ENCODE assay signal across 20 cellular contexts in genomic region chr1:9397047-9397446, GRCh38.
DNase-seq lines count a peak whose midpoint lies in the region; TF ChIP-seq lines count a peak whose summit lies in the region.
"Had no signal": no experiment of that assay in that cellular context is flagged by ENCODE, and none has a peak within 500 bp of the region (broad histone marks: within the 10 kb centered on the region; RNA-seq: fewer than 3 reads in every experiment).

No MANE protein-coding gene starts in this region.

- CTCF ChIA-PET in RWPE1 (lab: Yijun Ruan, JAX), result no interaction called here
- CTCF ChIA-PET in CD4-positive, alpha-beta memory T cell (lab: Charles Lee; ENCODE audit: partially characterized antibody), result no interaction called here

- POLR2A ChIA-PET in RWPE1 (lab: Yijun Ruan, JAX; ENCODE audit: low non-redundant PET), result no interaction called here
- POLR2A ChIA-PET in CD4-positive, alpha-beta memory T cell (lab: Charles Lee; ENCODE audit: partially characterized antibody), result no interaction called here

- peaks cover 67% of the 10 kb centered on the region for H3K4me1 ChIP-seq in BLaER1
- peaks cover 12% of the 10 kb centered on the region for H3K4me1 ChIP-seq in CD4-positive, alpha-beta memory T cell (ENCODE audit: insufficient read depth, low read length)

- H3K27ac ChIP-seq in BLaER1 (peak overlapping the region; percentile 81), RWPE1 (peak overlapping the region; percentile 54; the same call in 1 of the 2 replicates), coronary artery (peak overlapping the region; percentile 12 to 86)
- no peak overlapping the region for H3K27ac ChIP-seq in CD4-positive, alpha-beta memory T cell (ENCODE audit: low read depth, low read length)
- H3K27ac ChIP-seq: HL-60 had no signal

- H3K4me1 Mint-ChIP-seq in nephron progenitor cell, result peaks cover 41% of the 10 kb centered on the region
- peaks cover 1 to 13% (median 4%) of the 10 kb centered on the region in 4 donors for H3K4me1 Mint-ChIP-seq in CD4-positive, alpha-beta memory T cell

- H3K9ac ChIP-seq in BLaER1, result no peak overlapping the region
- H3K9ac ChIP-seq: SK-N-SH had no signal

- TF ChIP-seq CTCF in RWPE1 (conservative IDR thresholded peaks at IDR 0.05; ENCODE audit: low read depth), result no peak
- TF ChIP-seq CTCF in coronary artery (IDR thresholded peaks at IDR 0.05), result no peak
- TF ChIP-seq CTCF in nephron progenitor cell (IDR thresholded peaks at IDR 0.05), result no peak

- H3K4me3 Mint-ChIP-seq in nephron progenitor cell, result no peak overlapping the region
- no peak overlapping the region for H3K4me3 Mint-ChIP-seq in CD4-positive, alpha-beta memory T cell
- H3K4me3 Mint-ChIP-seq: H9 had no signal

- peak overlapping the region; percentile 83 for H3K4me2 ChIP-seq in BLaER1
- H3K4me2 ChIP-seq: SK-N-SH had no signal

- peaks cover 12% of the 10 kb centered on the region for H3K9me3 ChIP-seq in BLaER1
- no peaks in the 10 kb centered on the region for H3K9me3 ChIP-seq in CD4-positive, alpha-beta memory T cell (ENCODE audit: control insufficient read depth in 1 of 2, low read length in 2 of 2)
- H3K9me3 ChIP-seq: SK-N-SH had no signal

- no peaks in the 10 kb centered on the region for H4K20me1 ChIP-seq in BLaER1

- no peak for DNase-seq in RWPE1 (ENCODE audit: low spot score)
- no peak for DNase-seq in coronary artery (ENCODE audit: low spot score)
- no peak for DNase-seq in nephron progenitor cell
- no peak for DNase-seq in NCI-H69 (lab: John Stamatoyannopoulos, UW)
- DNase-seq in cerebellum (ENCODE audit: low spot score), result no peak
- DNase-seq in activated CD4-positive, CD25-positive, alpha-beta regulatory T cell (lab: John Stamatoyannopoulos, UW), result no peak
- no peak for DNase-seq in CD4-positive, alpha-beta memory T cell
- DNase-seq: 8988T, DMS79, H9, MV-4-11, NCI-H1694, NCI-H2081, NCI-H2171 treated with DMSO at 0.1 percent for 48 hours, NCI-H524 treated with DMSO at 0.1 percent for 48 hours, RPMI8226, SIG-M5, SK-N-SH had no signal

- H3K27me3 Mint-ChIP-seq in nephron progenitor cell (ENCODE audit: low read depth, poor library complexity), result peaks cover 13% of the 10 kb centered on the region
- H3K27me3 Mint-ChIP-seq in CD4-positive, alpha-beta memory T cell, result peaks cover 2% of the 10 kb centered on the region in 2 donors

- peaks cover 5% of the 10 kb centered on the region for H3K36me3 Mint-ChIP-seq in nephron progenitor cell (ENCODE audit: low read depth)
- peaks cover 0 to 5% of the 10 kb centered on the region in 2 donors for H3K36me3 Mint-ChIP-seq in CD4-positive, alpha-beta memory T cell

- no peaks in the 10 kb centered on the region for H3K27me3 ChIP-seq in BLaER1
- no peaks in the 10 kb centered on the region for H3K27me3 ChIP-seq in CD4-positive, alpha-beta memory T cell (ENCODE audit: insufficient read depth, low read length)

- intact Hi-C loops in CD4-positive, alpha-beta memory T cell (cut with micrococcal nuclease), result no loop called here

- H3K9me3 Mint-ChIP-seq in nephron progenitor cell, result peaks cover 19% of the 10 kb centered on the region
- H3K9me3 Mint-ChIP-seq in CD4-positive, alpha-beta memory T cell, result peaks cover 0 to 4% (median 3%) of the 10 kb centered on the region in 8 donors

- H3K36me3 ChIP-seq in BLaER1, result no peaks in the 10 kb centered on the region
- no peaks in the 10 kb centered on the region for H3K36me3 ChIP-seq in CD4-positive, alpha-beta memory T cell (ENCODE audit: insufficient read depth, low read length)

- H3K27ac Mint-ChIP-seq in nephron progenitor cell, result peak overlapping the region; percentile 75
- no peak overlapping the region for H3K27ac Mint-ChIP-seq in CD4-positive, alpha-beta memory T cell
- H3K27ac Mint-ChIP-seq: H9 had no signal

- H3K4me3 ChIP-seq in BLaER1 (no peak overlapping the region), coronary artery (no peak overlapping the region)
- no peak overlapping the region for H3K4me3 ChIP-seq in CD4-positive, alpha-beta memory T cell (ENCODE audit: low read length in 2 of 2)
